Comparison of ENCODE assay signal across 7 cellular contexts in the genomic region with DNA sequence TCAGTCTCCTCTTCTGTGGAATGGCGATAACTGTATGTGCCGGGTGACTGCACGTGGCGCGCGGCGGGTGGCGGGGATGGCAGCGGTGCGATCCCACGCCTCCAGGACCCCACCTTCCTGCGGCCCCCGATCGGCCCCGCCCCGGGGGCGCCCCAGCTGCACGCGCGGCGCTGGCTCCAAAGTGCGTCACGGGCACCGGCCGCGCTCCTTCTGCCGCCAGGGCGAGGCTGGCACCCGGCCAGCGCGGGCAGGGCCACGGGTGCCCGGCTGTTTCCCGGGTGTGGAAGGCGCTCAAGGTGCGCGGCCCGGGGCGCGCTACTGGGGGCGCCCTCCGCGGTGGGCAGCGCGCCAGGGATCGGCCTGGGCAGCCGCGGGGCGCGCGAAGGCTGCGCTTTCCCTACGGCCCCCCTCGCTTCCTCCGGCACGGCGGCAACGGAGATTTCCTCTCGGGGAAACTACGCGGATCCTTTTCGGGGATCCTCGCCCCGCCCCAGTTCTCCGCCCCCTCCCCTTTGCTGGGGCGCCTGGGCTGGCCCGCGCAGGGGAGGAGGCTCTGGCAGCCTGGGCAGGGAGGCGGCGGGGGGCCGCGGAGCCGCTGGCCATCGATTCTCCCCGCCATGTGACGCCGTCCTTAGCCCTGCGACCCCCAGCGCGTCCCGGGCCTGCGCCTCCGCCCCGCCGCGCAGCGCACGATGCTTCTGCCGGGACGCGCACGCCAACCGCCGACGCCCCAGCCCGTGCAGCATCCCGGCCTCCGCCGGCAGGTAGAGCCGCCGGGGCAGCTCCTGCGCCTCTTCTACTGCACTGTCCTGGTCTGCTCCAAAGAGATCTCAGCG. TPM values are rescaled to one million over a fixed set of nuclear protein-coding genes. Genes with fewer than 3 reads are reported as not detected.
A peak's percentile ranks its signal among the peaks of the same experiment; 100 is the strongest.
DNase-seq lines count a peak whose midpoint lies in the region; ATAC-seq, FAIRE-seq and TF ChIP-seq lines count a peak whose summit lies in the region.

EVA1C (plus strand) TSS at position 545 of the 836 bp plus-strand sequence; CDS start at position 693, 148 bp downstream.

- H3K4me1 Mint-ChIP-seq in astrocyte (ENCODE audit: low read depth, unreplicated experiment), result no peaks in the 10 kb centered on the region

- no peaks in the 10 kb centered on the region for H3K9me3 Mint-ChIP-seq in astrocyte (ENCODE audit: unreplicated experiment)

- no peak within 1 kb of the TSS for H3K27ac Mint-ChIP-seq in astrocyte (ENCODE audit: unreplicated experiment)

- H3K9me3 ChIP-seq in HUES48 (ENCODE audit: control insufficient read depth, insufficient read depth, low read length) (no peaks in the 10 kb centered on the region), astrocyte (ENCODE audit: insufficient read depth, low read depth, low read length) (no peaks in the 10 kb centered on the region), right cardiac atrium (ENCODE audit: control insufficient read depth, low read length) (no peaks in the 10 kb centered on the region)

- H3K4me3 Mint-ChIP-seq in astrocyte (ENCODE audit: unreplicated experiment), result peak within 1 kb of the TSS; percentile 64

- no peak for FAIRE-seq in astrocyte (lab: Jason Lieb, UNC)

- under 1% methylated on average over 103 of the region's 103 CpGs for WGBS in right cardiac atrium
- 1% methylated on average over 102 of the region's 103 CpGs for WGBS in urinary bladder

- H3K9ac ChIP-seq in HUES48 (ENCODE audit: low read depth, low read length) (no peak within 1 kb of the TSS), astrocyte (ENCODE audit: low read length) (peak within 1 kb of the TSS; percentile 88)

- no peaks in the 10 kb centered on the region for H4K20me1 ChIP-seq in astrocyte (ENCODE audit: insufficient read depth, low read length)

- H2AFZ ChIP-seq in astrocyte (ENCODE audit: low read depth, low read length), result peak within 1 kb of the TSS; percentile 88

- H3K27ac ChIP-seq in HUES48 (ENCODE audit: low read depth, low read length) (no peak within 1 kb of the TSS), astrocyte (ENCODE audit: low read depth, low read length) (peak within 1 kb of the TSS; percentile 64), right cardiac atrium (ENCODE audit: low read length) (peak within 1 kb of the TSS; percentile 99), urinary bladder (ENCODE audit: low read depth) (peak within 1 kb of the TSS; percentile 99)

- peak; percentile 66 to 77 for ATAC-seq in right cardiac atrium
- no peak for ATAC-seq in HG02852 (IDR thresholded peaks at IDR 0.05; ENCODE audit: unreplicated experiment)

- DNase-seq in T1000 (lab: John Stamatoyannopoulos, UW), result peak; percentile 59
- no peak for DNase-seq in astrocyte (ENCODE audit: low read depth)
- peak; percentile 84 to 93 (median 91) for DNase-seq in right cardiac atrium
- peak; percentile 49 for DNase-seq in putamen (ENCODE audit: low spot score)

- H3K36me3 ChIP-seq in HUES48 (ENCODE audit: control insufficient read depth, insufficient read depth, low read length) (no peaks in the 10 kb centered on the region), astrocyte (ENCODE audit: insufficient read depth, low read length) (no peaks in the 10 kb centered on the region), urinary bladder (ENCODE audit: insufficient read depth) (no peaks in the 10 kb centered on the region)

- no peak for TF ChIP-seq CTCF in astrocyte (IDR thresholded peaks at IDR 0.05; ENCODE audit: insufficient read depth, low read depth, low read length)

- H3K36me3 Mint-ChIP-seq in astrocyte (ENCODE audit: low read depth, unreplicated experiment), result no peaks in the 10 kb centered on the region

- H3K4me1 ChIP-seq in HUES48 (ENCODE audit: control insufficient read depth, insufficient read depth, low read length) (peaks cover 30% of the 10 kb centered on the region), astrocyte (ENCODE audit: insufficient read depth, low read length) (peaks cover 31% of the 10 kb centered on the region), right cardiac atrium (ENCODE audit: control insufficient read depth, insufficient read depth, low read length) (peaks cover 15% of the 10 kb centered on the region), urinary bladder (ENCODE audit: insufficient read depth) (peaks cover 2% of the 10 kb centered on the region)

- H3K4me3 ChIP-seq in HUES48 (ENCODE audit: low read depth, low read length) (peak within 1 kb of the TSS; percentile 66), astrocyte (ENCODE audit: insufficient read depth, low read depth, low read length) (peak within 1 kb of the TSS; percentile 70), right cardiac atrium (ENCODE audit: low read length) (peak within 1 kb of the TSS; percentile 79), urinary bladder (ENCODE audit: low read depth, low read length) (peak within 1 kb of the TSS; percentile 85)

- intact Hi-C loops in right cardiac atrium (cut with DNase I), result loop anchor here in 1 of 4 donors (5.0 kb wide), 1 partner anchor 155 kb away; no protein-coding TSS in a partner anchor

- peaks cover 23% of the 10 kb centered on the region for H3K79me2 ChIP-seq in astrocyte (ENCODE audit: insufficient read depth, low read length)

- peaks cover 68% of the 10 kb centered on the region for H3K27me3 ChIP-seq in HUES48 (ENCODE audit: control insufficient read depth, insufficient read depth, low read length)
- H3K27me3 ChIP-seq in astrocyte (ENCODE audit: insufficient read depth, low read length), result no peaks in the 10 kb centered on the region
- no peaks in the 10 kb centered on the region for H3K27me3 ChIP-seq in right cardiac atrium (ENCODE audit: control insufficient read depth, insufficient read depth)

- peak within 1 kb of the TSS; percentile 99 for H3K4me2 ChIP-seq in astrocyte (ENCODE audit: low read length)

- peaks cover 72% of the 10 kb centered on the region for H3K27me3 Mint-ChIP-seq in astrocyte (ENCODE audit: low read depth, unreplicated experiment)

RNA-seq across cellular contexts. Expression of gene EVA1C, which starts in this region (rescaled TPM):
- total RNA-seq in astrocyte (not detected in 2 replicates), right cardiac atrium (10 to 100 TPM; 18.0 to 39.8 (median 23.5) TPM), urinary bladder (5.7 TPM)
- polyA plus RNA-seq in right cardiac atrium (20.6 TPM), urinary bladder (35.2 TPM)
